19 cellular contexts compared by ENCODE assay signal in the genomic region with DNA sequence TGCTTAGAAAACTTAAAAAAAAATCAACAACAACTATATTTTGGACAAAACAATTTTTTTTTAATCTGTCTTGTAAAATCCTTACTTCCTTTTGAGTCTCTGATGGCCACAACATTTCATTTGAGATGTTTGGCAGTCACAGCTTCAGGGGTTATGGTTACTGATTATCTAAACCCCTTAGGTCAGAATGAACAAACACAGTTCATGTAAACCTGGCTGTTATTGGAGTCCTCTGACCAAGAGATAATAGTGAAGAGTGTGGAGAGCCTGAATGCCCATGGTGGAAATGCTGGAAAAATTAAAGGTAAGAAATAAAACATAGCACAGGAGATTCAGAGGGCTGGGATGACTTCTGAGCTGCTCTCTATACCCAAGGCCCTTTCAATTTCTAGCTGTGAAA. TPM values are rescaled to one million over a fixed set of nuclear protein-coding genes. Genes with fewer than 3 reads are reported as not detected.
"Had no signal": no experiment of that assay in that cellular context is flagged by ENCODE, and none has a peak within 500 bp of the region (broad histone marks: within the 10 kb centered on the region; RNA-seq: fewer than 3 reads in every experiment).

No MANE protein-coding gene starts in this region.

- H3K9me3 Mint-ChIP-seq: neural progenitor cell had no signal

- FAIRE-seq: colon, kidney had no signal

- DNase-seq: activated CD4-positive, alpha-beta T cell treated with anti-CD3 and anti-CD28 coated beads, Interleukin-2, amount 50 U/mL, for 48 hours; activated naive CD4-positive, alpha-beta T cell; aorta; central memory CD4-positive, alpha-beta T cell; kidney; left ventricle myocardium inferior; psoas muscle; stimulated activated CD4-positive, alpha-beta T cell treated with anti-CD3 and anti-CD28 coated beads, Interleukin-4, amount 100 ng/mL, for 24 hours; stimulated activated naive CD4-positive, alpha-beta T cell; upper lobe of right lung had no signal

- H3K27ac Mint-ChIP-seq: neural progenitor cell had no signal

- H3K4me3 Mint-ChIP-seq: neural progenitor cell had no signal

- ATAC-seq: psoas muscle had no signal

RNA-seq across cellular contexts. Expression of a gene that starts 41.1 kb away (rescaled TPM):
- total RNA-seq: aorta; epithelial cell of proximal tubule; fibroblast of lung; kidney; left ventricle myocardium inferior; myocyte; osteoblast; psoas muscle; sciatic nerve; smooth muscle cell; T-helper 2 cell treated with Interferon-gamma antibody and Interleukin-4, amounts not matched to agents 100 ng/mL and 5 ng/mL, for 36 hours; upper lobe of right lung had no signal
